ENCODE assay signal across 1 cellular context in the genomic region with DNA sequence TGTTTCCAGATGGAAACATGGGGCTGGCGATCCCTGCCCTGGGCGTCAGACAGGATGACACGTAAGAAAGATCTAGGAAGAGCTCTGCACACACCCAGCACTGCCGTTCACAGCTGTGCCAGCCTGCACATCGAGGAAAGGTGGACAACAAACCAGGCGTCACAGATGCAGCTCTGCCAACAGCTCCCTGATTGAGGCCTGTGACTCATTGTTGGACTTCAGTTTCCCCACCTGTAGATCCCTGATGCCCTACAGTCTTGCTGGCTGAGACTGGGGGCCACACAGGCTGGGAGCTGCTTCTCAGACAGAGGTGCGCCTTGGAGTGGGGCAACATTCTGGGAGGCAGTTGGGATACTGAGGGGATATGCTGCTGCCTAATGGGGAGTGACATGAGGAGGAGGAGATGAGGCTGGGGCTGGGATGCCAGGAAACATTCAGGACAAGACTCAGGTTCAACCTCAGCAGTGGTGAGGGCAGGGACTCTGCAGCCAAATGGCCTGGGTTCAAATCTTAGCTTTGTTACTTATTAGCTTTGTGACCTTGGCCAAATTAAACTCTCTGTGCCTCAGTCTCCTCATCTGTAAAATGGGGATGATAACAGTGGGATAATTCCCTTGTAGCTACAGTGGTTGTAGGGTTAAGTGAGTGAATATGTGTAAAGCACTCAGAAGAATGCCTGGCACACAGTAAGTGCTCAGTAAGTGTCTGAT.
TF ChIP-seq lines count a peak whose summit lies in the region.

No MANE protein-coding gene starts in this region.

TF ChIP-seq in SK-N-SH, 30 proteins besides CTCF, POLR2A, EP300 and RAD21 (continued from another document):
- TF ChIP-seq, protein P1, sequence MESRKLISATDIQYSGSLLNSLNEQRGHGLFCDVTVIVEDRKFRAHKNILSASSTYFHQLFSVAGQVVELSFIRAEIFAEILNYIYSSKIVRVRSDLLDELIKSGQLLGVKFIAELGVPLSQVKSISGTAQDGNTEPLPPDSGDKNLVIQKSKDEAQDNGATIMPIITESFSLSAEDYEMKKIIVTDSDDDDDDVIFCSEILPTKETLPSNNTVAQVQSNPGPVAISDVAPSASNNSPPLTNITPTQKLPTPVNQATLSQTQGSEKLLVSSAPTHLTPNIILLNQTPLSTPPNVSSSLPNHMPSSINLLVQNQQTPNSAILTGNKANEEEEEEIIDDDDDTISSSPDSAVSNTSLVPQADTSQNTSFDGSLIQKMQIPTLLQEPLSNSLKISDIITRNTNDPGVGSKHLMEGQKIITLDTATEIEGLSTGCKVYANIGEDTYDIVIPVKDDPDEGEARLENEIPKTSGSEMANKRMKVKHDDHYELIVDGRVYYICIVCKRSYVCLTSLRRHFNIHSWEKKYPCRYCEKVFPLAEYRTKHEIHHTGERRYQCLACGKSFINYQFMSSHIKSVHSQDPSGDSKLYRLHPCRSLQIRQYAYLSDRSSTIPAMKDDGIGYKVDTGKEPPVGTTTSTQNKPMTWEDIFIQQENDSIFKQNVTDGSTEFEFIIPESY (IDR thresholded peaks at IDR 0.05; ENCODE audit: borderline replicate concordance, low read depth) = no peak
- no peak for TF ChIP-seq FOXM1 (IDR thresholded peaks at IDR 0.05; ENCODE audit: low read depth)
